ENCODE assay signal across 27 cellular contexts in the genomic region with DNA sequence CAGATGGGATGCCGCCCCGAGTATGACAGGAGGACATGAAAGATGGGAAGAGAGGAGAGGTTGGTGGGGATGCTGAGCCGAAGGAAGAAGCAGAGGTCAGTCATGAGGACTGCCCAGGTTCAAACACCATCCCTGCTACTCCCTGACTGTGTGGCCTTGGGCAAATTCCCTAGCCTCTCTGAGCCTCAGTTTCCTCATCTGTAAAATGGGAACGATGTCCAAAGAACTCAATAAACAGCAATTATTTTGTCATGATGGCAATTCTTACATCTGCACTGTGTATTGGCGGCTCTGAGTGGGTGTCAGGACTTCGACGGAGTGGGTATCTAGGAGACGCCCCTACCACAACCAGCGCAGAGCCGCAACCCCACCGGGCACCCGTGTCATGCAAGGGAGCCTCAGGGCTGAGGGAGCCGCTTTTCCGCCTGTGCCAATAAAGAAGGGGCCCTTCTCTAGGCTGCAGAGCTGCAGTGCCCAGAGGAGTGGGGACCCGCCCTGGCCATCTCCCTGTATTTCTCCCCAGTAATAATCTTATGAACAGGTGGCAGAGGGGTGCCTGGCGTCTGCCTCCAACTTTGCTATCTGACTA.
"Had no signal": no experiment of that assay in that cellular context is flagged by ENCODE, and none has a peak within 500 bp of the region (broad histone marks: within the 10 kb centered on the region; RNA-seq: fewer than 3 reads in every experiment).

No MANE protein-coding gene starts in this region.

- DNase-seq: islet precursor cell; left ventricle myocardium inferior; midbrain; mucosa of descending colon; naive thymus-derived CD4-positive, alpha-beta T cell; ovary; stimulated activated CD4-positive, alpha-beta T cell treated with anti-CD3 and anti-CD28 coated beads, Interleukin-12 subunit alpha, Interleukin-12 subunit beta, amount 100 ng/mL, for 4 hours; stimulated activated CD4-positive, alpha-beta T cell treated with anti-CD3 and anti-CD28 coated beads, Interleukin-15, amount 100 ng/mL, for 24 hours; stimulated activated CD4-positive, alpha-beta T cell treated with anti-CD3 and anti-CD28 coated beads, Interleukin-2, amount 100 ng/mL, for 24 hours; stimulated activated CD4-positive, alpha-beta T cell treated with anti-CD3 and anti-CD28 coated beads, Interleukin-4, amount 100 ng/mL, for 1 hour; stimulated activated naive B cell treated with anti-CD40 and anti-IgM and Interleukin-4, amounts not matched to agents 10 μg/mL and 1 μg/mL and 100 μg/mL, for 72 hours; stimulated activated naive CD8-positive, alpha-beta T cell treated with anti-CD3 and anti-CD28 coated beads, Interleukin-15, Interleukin-2, amounts not matched to agents 100 U/mL and 50 U/mL, for 24 hours; stomach; testis; thyroid gland; transverse colon; upper lobe of left lung had no signal

- H3K36me3 ChIP-seq: left ventricle myocardium inferior, ovary, right atrium auricular region, stomach, thyroid gland, transverse colon, upper lobe of left lung, vagina had no signal

- H3K27me3 Mint-ChIP-seq: progenitor cell of endocrine pancreas had no signal

- H3K4me2 ChIP-seq: hepatocyte had no signal

- H3K4me1 ChIP-seq: left ventricle myocardium inferior, stomach, testis, thyroid gland, transverse colon, upper lobe of left lung, vagina had no signal

- H3K4me1 Mint-ChIP-seq: memory B cell had no signal

- H3K9me3 ChIP-seq: mucosa of descending colon, ovary, testis, thyroid gland, transverse colon, vagina had no signal

- H3K27ac Mint-ChIP-seq: memory B cell; naive thymus-derived CD4-positive, alpha-beta T cell; natural killer cell treated with Interleukin-12 subunit alpha and Interleukin-12 subunit beta and Interleukin-15 and Interleukin-18, amount 100 ng/mL, for 72 hours; stimulated activated naive B cell treated with anti-CD40 and anti-IgM and Interleukin-4, amounts not matched to agents 10 μg/mL and 1 μg/mL and 100 μg/mL, for 72 hours had no signal

- H3K27ac ChIP-seq: left ventricle myocardium inferior, ovary, right atrium auricular region, skin epidermis, stomach, testis, thyroid gland, transverse colon, upper lobe of left lung, vagina had no signal

- H2AFZ ChIP-seq: hepatocyte had no signal

- H3K4me3 Mint-ChIP-seq: memory B cell; naive thymus-derived CD4-positive, alpha-beta T cell; natural killer cell treated with Interleukin-12 subunit alpha and Interleukin-12 subunit beta and Interleukin-15 and Interleukin-18, amount 100 ng/mL, for 72 hours; neural crest cell; stimulated activated naive B cell treated with anti-CD40 and anti-IgM and Interleukin-4, amounts not matched to agents 10 μg/mL and 1 μg/mL and 100 μg/mL, for 72 hours had no signal

- H3K4me3 ChIP-seq: hepatocyte, left ventricle myocardium inferior, lung, mucosa of descending colon, ovary, right atrium auricular region, skin epidermis, stomach, testis, thyroid gland, transverse colon, upper lobe of left lung, vagina had no signal

- ATAC-seq: mucosa of descending colon; naive thymus-derived CD4-positive, alpha-beta T cell; natural killer cell treated with Interleukin-12 subunit alpha and Interleukin-12 subunit beta and Interleukin-15 and Interleukin-18, amount 100 ng/mL, for 72 hours; sciatic nerve; stimulated activated naive B cell treated with anti-CD40 and anti-IgM and Interleukin-4, amounts not matched to agents 10 μg/mL and 1 μg/mL and 100 μg/mL, for 72 hours; stimulated activated naive CD8-positive, alpha-beta T cell treated with anti-CD3 and anti-CD28 coated beads, Interleukin-15, Interleukin-2, amounts not matched to agents 100 U/mL and 50 U/mL, for 24 hours had no signal

- H3K36me3 Mint-ChIP-seq: naive thymus-derived CD4-positive, alpha-beta T cell; natural killer cell treated with Interleukin-12 subunit alpha and Interleukin-12 subunit beta and Interleukin-15 and Interleukin-18, amount 100 ng/mL, for 72 hours; stimulated activated naive B cell treated with anti-CD40 and anti-IgM and Interleukin-4, amounts not matched to agents 10 μg/mL and 1 μg/mL and 100 μg/mL, for 72 hours had no signal

- H3K9me3 Mint-ChIP-seq: natural killer cell treated with Interleukin-12 subunit alpha and Interleukin-12 subunit beta and Interleukin-15 and Interleukin-18, amount 100 ng/mL, for 72 hours had no signal

- H3K27me3 ChIP-seq: hepatocyte, ovary, right atrium auricular region, stomach, testis, thyroid gland, transverse colon, upper lobe of left lung, vagina had no signal
